Comparison of ENCODE assay signal across 27 cellular contexts in the genomic region with DNA sequence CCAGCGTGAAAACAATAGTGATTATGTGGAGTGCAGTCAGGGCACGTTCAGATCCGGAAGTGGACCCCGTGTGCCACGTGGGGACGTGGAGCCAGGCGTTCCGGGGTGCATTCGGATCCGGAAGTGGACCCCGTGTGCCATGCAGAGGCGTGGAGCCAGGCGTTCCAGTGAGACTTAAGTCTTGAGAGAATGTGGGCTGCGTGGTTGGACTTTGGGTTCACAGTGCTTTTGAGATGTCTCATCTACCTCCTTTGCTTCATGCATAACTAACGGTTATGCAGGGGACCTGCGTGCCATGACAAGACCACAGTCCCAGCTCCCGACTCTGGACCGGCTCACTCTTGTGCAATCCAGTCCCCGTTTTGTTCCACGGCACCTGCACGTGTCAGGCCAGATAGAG.
"Had no signal": no experiment of that assay in that cellular context is flagged by ENCODE, and none has a peak within 500 bp of the region (broad histone marks: within the 10 kb centered on the region; RNA-seq: fewer than 3 reads in every experiment).

No MANE protein-coding gene starts in this region.

- DNase-seq: activated B cell treated with CpG ODN at 0.5 μM for 24 hours; activated CD4-positive, alpha-beta T cell treated with anti-CD3 and anti-CD28 coated beads for 36 hours; activated CD4-positive, alpha-beta T cell treated with anti-CD3 and anti-CD28 coated beads, Interleukin-2, amount 50 U/mL, for 4 hours; activated effector memory CD4-positive, alpha-beta T cell treated with anti-CD3 and anti-CD28 coated beads, Interleukin-2, amount 50 U/mL, for 16 hours; activated naive CD4-positive, alpha-beta T cell treated with anti-CD3 and anti-CD28 coated beads, Interleukin-2, amount 10 ng/mL, durations not matched to agents 7 days and 5 days; activated T-cell treated with anti-CD3 and anti-CD28 coated beads, Interleukin-2, amount 50 U/mL, for 1 hour; aorta; brain microvascular endothelial cell; caudate nucleus; effector CD4-positive, alpha-beta T cell; erythroblast; foreskin fibroblast; immature natural killer cell; lower lobe of right lung; naive B cell; occipital lobe; small intestine; stimulated activated CD4-positive, alpha-beta T cell treated with anti-CD3 and anti-CD28 coated beads, Interleukin-15, amount 100 ng/mL, for 24 hours; stimulated activated naive CD4-positive, alpha-beta T cell treated with Interleukin-2 at 50 U/mL for 16 hours; T1000; thyroid gland had no signal

- H3K9me3 Mint-ChIP-seq: activated B cell treated with CpG ODN at 0.5 μM for 24 hours; activated naive CD4-positive, alpha-beta T cell treated with anti-CD3 and anti-CD28 coated beads, Interleukin-2, amount 10 ng/mL, durations not matched to agents 7 days and 5 days; dendritic cell treated with granulocyte-macrophage colony-stimulating factor and Interleukin-4, amounts not matched to agents 40 ng/mL and 50 ng/mL, for 4 days; immature natural killer cell; naive B cell; neural crest cell; T-helper 1 cell treated with Interleukin-12 subunit alpha and Interleukin-12 subunit beta and Interleukin-4 antibody, amounts not matched to agents 30 μg/mL and 1 μg/mL, for 36 hours had no signal

- H3K4me2 ChIP-seq: hepatocyte had no signal

- H3K27me3 ChIP-seq: brain microvascular endothelial cell, hepatocyte, thyroid gland had no signal

- H3K27ac ChIP-seq: brain microvascular endothelial cell, hepatocyte, lower lobe of right lung, thyroid gland had no signal

- H3K4me1 ChIP-seq: lower lobe of right lung, thyroid gland had no signal

- H3K4me3 Mint-ChIP-seq: activated B cell treated with CpG ODN at 0.5 μM for 24 hours; activated CD4-positive, alpha-beta T cell treated with anti-CD3 and anti-CD28 coated beads for 36 hours; activated naive CD4-positive, alpha-beta T cell treated with anti-CD3 and anti-CD28 coated beads, Interleukin-2, amount 10 ng/mL, durations not matched to agents 7 days and 5 days; dendritic cell treated with granulocyte-macrophage colony-stimulating factor and Interleukin-4, amounts not matched to agents 40 ng/mL and 50 ng/mL, for 4 days; immature natural killer cell; naive B cell; neural crest cell; T-helper 1 cell treated with Interleukin-12 subunit alpha and Interleukin-12 subunit beta and Interleukin-4 antibody, amounts not matched to agents 30 μg/mL and 1 μg/mL, for 36 hours had no signal

- H3K9me3 ChIP-seq: lower lobe of right lung, thyroid gland had no signal

- H3K4me1 Mint-ChIP-seq: activated B cell treated with CpG ODN at 0.5 μM for 24 hours; activated CD4-positive, alpha-beta T cell treated with anti-CD3 and anti-CD28 coated beads for 36 hours; activated naive CD4-positive, alpha-beta T cell treated with anti-CD3 and anti-CD28 coated beads, Interleukin-2, amount 10 ng/mL, durations not matched to agents 7 days and 5 days; neural crest cell had no signal

- H3K27me3 Mint-ChIP-seq: activated B cell treated with CpG ODN at 0.5 μM for 24 hours; activated CD4-positive, alpha-beta T cell treated with anti-CD3 and anti-CD28 coated beads for 36 hours; activated naive CD4-positive, alpha-beta T cell treated with anti-CD3 and anti-CD28 coated beads, Interleukin-2, amount 10 ng/mL, durations not matched to agents 7 days and 5 days; dendritic cell treated with granulocyte-macrophage colony-stimulating factor and Interleukin-4, amounts not matched to agents 40 ng/mL and 50 ng/mL, for 4 days; naive B cell had no signal

- H3K4me3 ChIP-seq: hepatocyte, lower lobe of right lung, thyroid gland had no signal

- H3K27ac Mint-ChIP-seq: activated B cell treated with CpG ODN at 0.5 μM for 24 hours; activated CD4-positive, alpha-beta T cell treated with anti-CD3 and anti-CD28 coated beads for 36 hours; activated naive CD4-positive, alpha-beta T cell treated with anti-CD3 and anti-CD28 coated beads, Interleukin-2, amount 10 ng/mL, durations not matched to agents 7 days and 5 days; dendritic cell treated with granulocyte-macrophage colony-stimulating factor and Interleukin-4, amounts not matched to agents 40 ng/mL and 50 ng/mL, for 4 days; naive B cell; T-helper 1 cell treated with Interleukin-12 subunit alpha and Interleukin-12 subunit beta and Interleukin-4 antibody, amounts not matched to agents 30 μg/mL and 1 μg/mL, for 36 hours had no signal

- H2AFZ ChIP-seq: hepatocyte had no signal

- ATAC-seq: activated CD4-positive, alpha-beta T cell treated with anti-CD3 and anti-CD28 coated beads for 36 hours; left lobe of liver; lower lobe of right lung; sciatic nerve had no signal
